Comparison of ENCODE assay signal across 13 cellular contexts in genomic region chr5:7094626-7095025, GRCh38.
DNase-seq lines count a peak whose midpoint lies in the region; TF ChIP-seq lines count a peak whose summit lies in the region.
"Had no signal": no experiment of that assay in that cellular context is flagged by ENCODE, and none has a peak within 500 bp of the region (broad histone marks: within the 10 kb centered on the region; RNA-seq: fewer than 3 reads in every experiment).

No MANE protein-coding gene starts in this region.

- no peak for TF ChIP-seq EP300 in Ishikawa (IDR thresholded peaks at IDR 0.05; ENCODE audit: borderline replicate concordance)

- no peak for TF ChIP-seq RAD21 in Ishikawa (IDR thresholded peaks at IDR 0.05; ENCODE audit: low read depth)

- DNase-seq in Daoy (ENCODE audit: low read depth) (peak; percentile 27), iPS-NIHi11 (ENCODE audit: low spot score) (peak; percentile 59), HuH-7.5 (ENCODE audit: low spot score) (no peak), EL (no peak), NCI-H446 treated with DMSO at 0.1 percent for 48 hours (lab: John Stamatoyannopoulos, UW) (no peak)
- no peak for DNase-seq in activated effector memory CD4-positive, alpha-beta T cell treated with Interleukin-2 at 50 U/mL for 16 hours
- DNase-seq: activated CD4-positive, alpha-beta T cell treated with anti-CD3 and anti-CD28 coated beads, Interleukin-2, amount 50 U/mL, for 1 hour; effector memory CD4-positive, alpha-beta T cell; left colon; NCI-H1417; NCI-H524 had no signal

TF ChIP-seq in Ishikawa, 13 proteins besides CTCF, POLR2A, EP300 and RAD21:
- peak; percentile 84 for TF ChIP-seq REST (IDR thresholded peaks at IDR 0.05; ENCODE audit: low read depth)
- no peak for TF ChIP-seq NFIC (IDR thresholded peaks at IDR 0.05)

TF ChIP-seq in PFSK-1, 5 proteins besides CTCF, POLR2A, EP300 and RAD21:
- TF ChIP-seq FOXP2 (optimal IDR thresholded peaks at IDR 0.05; ENCODE audit: borderline replicate concordance, extremely low read depth, extremely low read length, insufficient read depth) (no peak), TAF1 (IDR thresholded peaks at IDR 0.05; ENCODE audit: borderline replicate concordance, insufficient read depth, low read length) (no peak), REST (IDR thresholded peaks at IDR 0.05; ENCODE audit: insufficient read depth in 1 of 2, low read depth in 2 of 2, low read length in 2 of 2) (peak; percentile 74 to 94), SIN3A (IDR thresholded peaks at IDR 0.05; ENCODE audit: borderline replicate concordance, insufficient read depth, low read length) (no peak), POLR2AphosphoS5 (IDR thresholded peaks at IDR 0.05; ENCODE audit: low read depth, low read length) (no peak)

Comparison
In these comparisons a context has a peak if more than half of its experiments do, and no peak if none do; other contexts are left out.
1. DNase-seq: peak in Daoy (single experiment) and iPS-NIHi11 (single experiment); none in HuH-7.5 (single experiment), EL (single experiment), activated effector memory CD4-positive, alpha-beta T cell treated with Interleukin-2 at 50 U/mL for 16 hours (single experiment) and NCI-H446 treated with DMSO at 0.1 percent for 48 hours (single experiment).